In the genomic region with DNA sequence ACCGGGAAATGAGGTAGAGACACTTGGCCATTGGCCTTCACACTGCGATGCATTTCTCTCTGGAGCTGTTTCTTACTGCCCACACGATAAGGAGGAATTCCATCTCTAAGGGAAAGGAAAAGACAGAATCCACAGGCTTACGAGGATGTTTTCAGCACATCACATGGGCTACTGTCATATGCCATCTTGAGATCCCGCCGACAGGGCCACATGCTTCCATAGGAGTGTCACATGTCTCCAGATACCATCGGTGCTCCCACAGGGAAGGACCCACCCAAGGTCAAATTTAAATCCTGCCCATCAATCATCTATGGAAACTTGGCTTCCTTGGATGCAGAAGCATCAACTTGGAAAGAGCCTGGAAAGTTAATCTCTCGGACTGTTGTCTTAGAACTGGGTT, we compare ENCODE assay signal across 19 cellular contexts.
"Had no signal": no experiment of that assay in that cellular context is flagged by ENCODE, and none has a peak within 500 bp of the region (broad histone marks: within the 10 kb centered on the region; RNA-seq: fewer than 3 reads in every experiment).

No MANE protein-coding gene starts in this region.

- DNase-seq: activated CD4-positive, alpha-beta T cell treated with anti-CD3 and anti-CD28 coated beads for 1 hour; activated naive CD8-positive, alpha-beta T cell treated with anti-CD3 and anti-CD28 coated beads for 36 hours; activated T-cell treated with anti-CD3 and anti-CD28 coated beads, Interleukin-2, amount 50 U/mL, for 1 hour; esophagus squamous epithelium; head of caudate nucleus; hypothalamus; left ventricle myocardium superior; right cardiac atrium; stimulated activated CD4-positive, alpha-beta T cell treated with anti-CD3 and anti-CD28 coated beads, Interleukin-12 subunit alpha, Interleukin-12 subunit beta, amount 100 ng/mL, for 4 hours; stimulated activated CD4-positive, alpha-beta T cell treated with anti-CD3 and anti-CD28 coated beads, Interleukin-4, amount 100 ng/mL, for 4 hours; WERI-Rb-1 had no signal

- ATAC-seq: activated T-helper 17 cell treated with anti-CD3 and anti-CD28 coated beads, Interleukin-2, amount 50 U/mL, for 72 hours; gastroesophageal sphincter; left ventricle myocardium superior; right cardiac atrium had no signal

- H3K9me3 ChIP-seq: breast epithelium, esophagus squamous epithelium, gastroesophageal sphincter, prostate gland, tibial nerve had no signal

- H3K27me3 ChIP-seq: breast epithelium, esophagus squamous epithelium, gastroesophageal sphincter, tibial nerve had no signal

- H3K4me1 ChIP-seq: breast epithelium had no signal

- H3K27ac Mint-ChIP-seq: activated naive CD8-positive, alpha-beta T cell treated with anti-CD3 and anti-CD28 coated beads for 36 hours; activated T-helper 17 cell treated with anti-CD3 and anti-CD28 coated beads, Interleukin-2, amount 50 U/mL, for 72 hours; memory B cell; stimulated activated naive CD8-positive, alpha-beta T cell treated with anti-CD3 and anti-CD28 coated beads, Interleukin-15, Interleukin-2, amounts not matched to agents 100 ng/mL and 50 ng/mL, for 24 hours had no signal

- H3K4me3 Mint-ChIP-seq: activated naive CD8-positive, alpha-beta T cell treated with anti-CD3 and anti-CD28 coated beads for 36 hours; activated T-helper 17 cell treated with anti-CD3 and anti-CD28 coated beads, Interleukin-2, amount 50 U/mL, for 72 hours; memory B cell; stimulated activated naive CD8-positive, alpha-beta T cell treated with anti-CD3 and anti-CD28 coated beads, Interleukin-15, Interleukin-2, amounts not matched to agents 100 ng/mL and 50 ng/mL, for 24 hours had no signal

- H3K27ac ChIP-seq: breast epithelium, coronary artery, esophagus squamous epithelium, gastroesophageal sphincter, prostate gland, tibial nerve, WERI-Rb-1 had no signal

- H3K27me3 Mint-ChIP-seq: activated naive CD8-positive, alpha-beta T cell treated with anti-CD3 and anti-CD28 coated beads for 36 hours; activated T-helper 17 cell treated with anti-CD3 and anti-CD28 coated beads, Interleukin-2, amount 50 U/mL, for 72 hours; memory B cell; stimulated activated naive CD8-positive, alpha-beta T cell treated with anti-CD3 and anti-CD28 coated beads, Interleukin-15, Interleukin-2, amounts not matched to agents 100 ng/mL and 50 ng/mL, for 24 hours had no signal

- H3K36me3 Mint-ChIP-seq: memory B cell had no signal

- H3K9me3 Mint-ChIP-seq: activated naive CD8-positive, alpha-beta T cell treated with anti-CD3 and anti-CD28 coated beads for 36 hours; activated T-helper 17 cell treated with anti-CD3 and anti-CD28 coated beads, Interleukin-2, amount 50 U/mL, for 72 hours; memory B cell; stimulated activated naive CD8-positive, alpha-beta T cell treated with anti-CD3 and anti-CD28 coated beads, Interleukin-15, Interleukin-2, amounts not matched to agents 100 ng/mL and 50 ng/mL, for 24 hours had no signal

- H3K4me3 ChIP-seq: breast epithelium, coronary artery, esophagus squamous epithelium, gastroesophageal sphincter, prostate gland, tibial nerve had no signal

- H3K36me3 ChIP-seq: breast epithelium had no signal

- H3K4me1 Mint-ChIP-seq: memory B cell had no signal
